13 cellular contexts compared by ENCODE assay signal in genomic region chr15:27398631-27399030, GRCh38.
"Had no signal": no experiment of that assay in that cellular context is flagged by ENCODE, and none has a peak within 500 bp of the region (broad histone marks: within the 10 kb centered on the region; RNA-seq: fewer than 3 reads in every experiment).

No MANE protein-coding gene starts in this region.

- H3K27ac Mint-ChIP-seq: activated CD4-positive, alpha-beta T cell treated with anti-CD3 and anti-CD28 coated beads for 36 hours; activated naive CD8-positive, alpha-beta T cell treated with anti-CD3 and anti-CD28 coated beads, Interleukin-2, amount 50 U/mL, for 24 hours; stimulated activated naive CD8-positive, alpha-beta T cell treated with anti-CD3 and anti-CD28 coated beads, Interleukin-15, Interleukin-2, amounts not matched to agents 100 ng/mL and 50 ng/mL, for 24 hours had no signal

- H3K9me3 ChIP-seq: pancreas, upper lobe of right lung had no signal

- H3K4me1 ChIP-seq: pancreas, upper lobe of right lung had no signal

- H3K4me1 Mint-ChIP-seq: activated CD4-positive, alpha-beta T cell treated with anti-CD3 and anti-CD28 coated beads for 36 hours; activated naive CD8-positive, alpha-beta T cell treated with anti-CD3 and anti-CD28 coated beads, Interleukin-2, amount 50 U/mL, for 24 hours had no signal

- H3K27ac ChIP-seq: pancreas, upper lobe of right lung, WERI-Rb-1 had no signal

- H3K27me3 Mint-ChIP-seq: activated CD4-positive, alpha-beta T cell treated with anti-CD3 and anti-CD28 coated beads for 36 hours; activated naive CD8-positive, alpha-beta T cell treated with anti-CD3 and anti-CD28 coated beads, Interleukin-2, amount 50 U/mL, for 24 hours; stimulated activated naive CD8-positive, alpha-beta T cell treated with anti-CD3 and anti-CD28 coated beads, Interleukin-15, Interleukin-2, amounts not matched to agents 100 ng/mL and 50 ng/mL, for 24 hours had no signal

- H3K27me3 ChIP-seq: pancreas, upper lobe of right lung had no signal

- H3K4me3 ChIP-seq: pancreas, upper lobe of right lung had no signal

- DNase-seq: activated CD4-positive, alpha-beta T cell treated with anti-CD3 and anti-CD28 coated beads for 36 hours; activated naive CD4-positive, alpha-beta T cell treated with Interleukin-2 at 50 U/mL for 16 hours; activated naive CD8-positive, alpha-beta T cell treated with anti-CD3 and anti-CD28 coated beads, Interleukin-2, amount 50 U/mL, for 24 hours; kidney; left ventricle myocardium superior; mesenchymal stem cell; pancreas; stimulated activated CD4-positive, alpha-beta T cell treated with anti-CD3 and anti-CD28 coated beads, Interleukin-4, amount 100 ng/mL, for 24 hours; T1000; upper lobe of right lung; WERI-Rb-1 had no signal

- H3K36me3 ChIP-seq: pancreas, upper lobe of right lung, WERI-Rb-1 had no signal

- H3K4me3 Mint-ChIP-seq: activated CD4-positive, alpha-beta T cell treated with anti-CD3 and anti-CD28 coated beads for 36 hours; activated naive CD8-positive, alpha-beta T cell treated with anti-CD3 and anti-CD28 coated beads, Interleukin-2, amount 50 U/mL, for 24 hours; neural crest cell; stimulated activated naive CD8-positive, alpha-beta T cell treated with anti-CD3 and anti-CD28 coated beads, Interleukin-15, Interleukin-2, amounts not matched to agents 100 ng/mL and 50 ng/mL, for 24 hours had no signal
